20 cellular contexts compared by ENCODE assay signal in genomic region chr16:28097500-28097899, GRCh38. TPM values are rescaled to one million over a fixed set of nuclear protein-coding genes. Genes with fewer than 3 reads are reported as not detected.
DNase-seq lines count a peak whose midpoint lies in the region; ATAC-seq and TF ChIP-seq lines count a peak whose summit lies in the region.
"Had no signal": no experiment of that assay in that cellular context is flagged by ENCODE, and none has a peak within 500 bp of the region (broad histone marks: within the 10 kb centered on the region; RNA-seq: fewer than 3 reads in every experiment).

No MANE protein-coding gene starts in this region.

- peaks cover 8% of the 10 kb centered on the region for H3K79me2 ChIP-seq in osteoblast (ENCODE audit: insufficient read depth, low read length)

- no peaks in the 10 kb centered on the region for H3K4me1 Mint-ChIP-seq in activated CD4-positive, alpha-beta T cell treated with anti-CD3 and anti-CD28 coated beads, Interleukin-2, amount 10 ng/mL, durations not matched to agents 7 days and 5 days
- no peaks in the 10 kb centered on the region for H3K4me1 Mint-ChIP-seq in activated CD4-positive, alpha-beta T cell treated with anti-CD3 and anti-CD28 coated beads, Interleukin-2, amount 10 ng/mL, durations not matched to agents 24 days and 14 days
- H3K4me1 Mint-ChIP-seq in effector memory CD8-positive, alpha-beta T cell (ENCODE audit: low read depth in 2 of 2): peaks cover 0 to 13% of the 10 kb centered on the region in 2 donors
- H3K4me1 Mint-ChIP-seq in activated T-helper 1 cell treated with anti-CD3 and anti-CD28 coated beads, Interleukin-12 subunit alpha, Interleukin-12 subunit beta, Interleukin-2, Interleukin-4 antibody, amounts not matched to agents 30 ng/mL and 10 ng/mL and 1 ng/mL, durations not matched to agents 14 hours and 24 hours and 36 hours (ENCODE audit: low read depth): no peaks in the 10 kb centered on the region
- H3K4me1 Mint-ChIP-seq in HFFc6 (ENCODE audit: low read depth): peaks cover 7% of the 10 kb centered on the region

- H3K4me3 Mint-ChIP-seq in activated CD4-positive, alpha-beta T cell treated with anti-CD3 and anti-CD28 coated beads, Interleukin-2, amount 10 ng/mL, durations not matched to agents 7 days and 5 days: no peak overlapping the region
- H3K4me3 Mint-ChIP-seq in activated CD4-positive, alpha-beta T cell treated with anti-CD3 and anti-CD28 coated beads, Interleukin-2, amount 10 ng/mL, durations not matched to agents 24 days and 14 days: no peak overlapping the region
- H3K4me3 Mint-ChIP-seq in effector memory CD8-positive, alpha-beta T cell: no peak overlapping the region
- no peak overlapping the region for H3K4me3 Mint-ChIP-seq in activated T-helper 1 cell treated with anti-CD3 and anti-CD28 coated beads, Interleukin-12 subunit alpha, Interleukin-12 subunit beta, Interleukin-2, Interleukin-4 antibody, amounts not matched to agents 30 ng/mL and 10 ng/mL and 1 ng/mL, durations not matched to agents 14 hours and 24 hours and 36 hours
- H3K4me3 Mint-ChIP-seq in HFFc6: no peak overlapping the region

- H3K36me3 ChIP-seq in osteoblast (ENCODE audit: insufficient read depth, low read length) (peaks cover 55% of the 10 kb centered on the region), upper lobe of right lung (peaks cover 49% of the 10 kb centered on the region)

- POLR2A ChIA-PET in activated CD4-positive, alpha-beta T cell treated with anti-CD3 and anti-CD28 coated beads, Interleukin-2, amount 10 ng/mL, durations not matched to agents 7 days and 5 days (lab: Charles Lee): no interaction called here

- TF ChIP-seq CTCF in osteoblast (IDR thresholded peaks at IDR 0.05; ENCODE audit: extremely low read depth, low read depth, low read length) (no peak), upper lobe of right lung (IDR thresholded peaks at IDR 0.05) (no peak), HFFc6 (IDR thresholded peaks at IDR 0.05) (no peak)

- H3K27ac ChIP-seq in osteoblast (ENCODE audit: low read depth, low read length) (no peak overlapping the region), upper lobe of right lung (no peak overlapping the region)
- H3K27ac ChIP-seq: 22Rv1, C4-2B had no signal

- CTCF ChIA-PET in activated CD4-positive, alpha-beta T cell treated with anti-CD3 and anti-CD28 coated beads, Interleukin-2, amount 10 ng/mL, durations not matched to agents 7 days and 5 days (lab: Charles Lee): interaction anchor here (2.7 kb wide), 1 partner anchor 121 kb away, joined by 10 read pairs; no protein-coding TSS in a partner anchor

- no peak overlapping the region for H3K4me2 ChIP-seq in osteoblast (ENCODE audit: insufficient read depth, low read length)

- no peaks in the 10 kb centered on the region for H3K27me3 Mint-ChIP-seq in activated CD4-positive, alpha-beta T cell treated with anti-CD3 and anti-CD28 coated beads, Interleukin-2, amount 10 ng/mL, durations not matched to agents 7 days and 5 days
- no peaks in the 10 kb centered on the region for H3K27me3 Mint-ChIP-seq in activated CD4-positive, alpha-beta T cell treated with anti-CD3 and anti-CD28 coated beads, Interleukin-2, amount 10 ng/mL, durations not matched to agents 24 days and 14 days
- no peaks in the 10 kb centered on the region for H3K27me3 Mint-ChIP-seq in effector memory CD8-positive, alpha-beta T cell
- no peaks in the 10 kb centered on the region for H3K27me3 Mint-ChIP-seq in activated T-helper 1 cell treated with anti-CD3 and anti-CD28 coated beads, Interleukin-12 subunit alpha, Interleukin-12 subunit beta, Interleukin-2, Interleukin-4 antibody, amounts not matched to agents 30 ng/mL and 10 ng/mL and 1 ng/mL, durations not matched to agents 14 hours and 24 hours and 36 hours (ENCODE audit: insufficient read depth)
- peaks cover 9% of the 10 kb centered on the region for H3K27me3 Mint-ChIP-seq in HFFc6 (ENCODE audit: insufficient read depth)

- intact Hi-C loops in activated CD4-positive, alpha-beta T cell treated with anti-CD3 and anti-CD28 coated beads, Interleukin-2, amount 10 ng/mL, durations not matched to agents 24 days and 14 days (cut with micrococcal nuclease): no loop called here
- intact Hi-C loops in upper lobe of right lung (cut with DNase I): no loop called here
- intact Hi-C loops in activated T-helper 1 cell treated with anti-CD3 and anti-CD28 coated beads, Interleukin-12 subunit alpha, Interleukin-12 subunit beta, Interleukin-2, Interleukin-4 antibody, amounts not matched to agents 30 ng/mL and 10 ng/mL and 1 ng/mL, durations not matched to agents 14 hours and 24 hours and 36 hours (cut with micrococcal nuclease): no loop called here

- H4K20me1 ChIP-seq in osteoblast (ENCODE audit: insufficient read depth, low read length): peaks cover 15% of the 10 kb centered on the region

- H3K4me3 ChIP-seq in osteoblast (ENCODE audit: insufficient read depth, low read length): no peak overlapping the region
- no peak overlapping the region for H3K4me3 ChIP-seq in upper lobe of right lung

- H3K9me3 Mint-ChIP-seq in activated CD4-positive, alpha-beta T cell treated with anti-CD3 and anti-CD28 coated beads, Interleukin-2, amount 10 ng/mL, durations not matched to agents 7 days and 5 days: no peaks in the 10 kb centered on the region
- H3K9me3 Mint-ChIP-seq in activated CD4-positive, alpha-beta T cell treated with anti-CD3 and anti-CD28 coated beads, Interleukin-2, amount 10 ng/mL, durations not matched to agents 24 days and 14 days: no peaks in the 10 kb centered on the region
- no peaks in the 10 kb centered on the region for H3K9me3 Mint-ChIP-seq in effector memory CD8-positive, alpha-beta T cell
- no peaks in the 10 kb centered on the region for H3K9me3 Mint-ChIP-seq in activated T-helper 1 cell treated with anti-CD3 and anti-CD28 coated beads, Interleukin-12 subunit alpha, Interleukin-12 subunit beta, Interleukin-2, Interleukin-4 antibody, amounts not matched to agents 30 ng/mL and 10 ng/mL and 1 ng/mL, durations not matched to agents 14 hours and 24 hours and 36 hours
- H3K9me3 Mint-ChIP-seq in HFFc6: no peaks in the 10 kb centered on the region

- H3K27me3 ChIP-seq in osteoblast (ENCODE audit: insufficient read depth, low read length) (no peaks in the 10 kb centered on the region), upper lobe of right lung (no peaks in the 10 kb centered on the region)

- H3K36me3 Mint-ChIP-seq in activated CD4-positive, alpha-beta T cell treated with anti-CD3 and anti-CD28 coated beads, Interleukin-2, amount 10 ng/mL, durations not matched to agents 7 days and 5 days (ENCODE audit: low read depth): peaks cover 46% of the 10 kb centered on the region
- peaks cover 50% of the 10 kb centered on the region for H3K36me3 Mint-ChIP-seq in activated CD4-positive, alpha-beta T cell treated with anti-CD3 and anti-CD28 coated beads, Interleukin-2, amount 10 ng/mL, durations not matched to agents 24 days and 14 days (ENCODE audit: low read depth)
- peaks cover 60% of the 10 kb centered on the region for H3K36me3 Mint-ChIP-seq in effector memory CD8-positive, alpha-beta T cell (ENCODE audit: insufficient read depth)
- H3K36me3 Mint-ChIP-seq in activated T-helper 1 cell treated with anti-CD3 and anti-CD28 coated beads, Interleukin-12 subunit alpha, Interleukin-12 subunit beta, Interleukin-2, Interleukin-4 antibody, amounts not matched to agents 30 ng/mL and 10 ng/mL and 1 ng/mL, durations not matched to agents 14 hours and 24 hours and 36 hours (ENCODE audit: low read depth): peaks cover 33% of the 10 kb centered on the region
- peaks cover 6% of the 10 kb centered on the region for H3K36me3 Mint-ChIP-seq in HFFc6 (ENCODE audit: low read depth)

- H3K4me1 ChIP-seq in osteoblast (ENCODE audit: insufficient read depth, low read length) (no peaks in the 10 kb centered on the region), upper lobe of right lung (no peaks in the 10 kb centered on the region)

- no peak for DNase-seq in activated CD4-positive, alpha-beta T cell treated with anti-CD3 and anti-CD28 coated beads, Interleukin-2, amount 10 ng/mL, durations not matched to agents 7 days and 5 days
- DNase-seq in activated CD4-positive, alpha-beta T cell treated with anti-CD3 and anti-CD28 coated beads, Interleukin-2, amount 10 ng/mL, durations not matched to agents 24 days and 14 days: no peak
- DNase-seq in effector memory CD8-positive, alpha-beta T cell: no peak
- DNase-seq in osteoblast (ENCODE audit: insufficient read length, low spot score, missing footprints): peak; percentile 51
- peak; percentile 51 for DNase-seq in upper lobe of right lung
- DNase-seq in activated T-helper 1 cell treated with anti-CD3 and anti-CD28 coated beads, Interleukin-12 subunit alpha, Interleukin-12 subunit beta, Interleukin-2, Interleukin-4 antibody, amounts not matched to agents 30 ng/mL and 10 ng/mL and 1 ng/mL, durations not matched to agents 14 hours and 24 hours and 36 hours (ENCODE audit: low spot score): no peak
- DNase-seq in NCI-H345 (lab: John Stamatoyannopoulos, UW): no peak
- no peak for DNase-seq in HFFc6
- DNase-seq: AML-193, IMR-90, NCI-H1417, NCI-H187, NCI-H2107, NCI-H510A treated with DMSO at 0.1 percent for 48 hours, NCI-H774 had no signal

- peak overlapping the region; percentile 31 for H3K27ac Mint-ChIP-seq in activated CD4-positive, alpha-beta T cell treated with anti-CD3 and anti-CD28 coated beads, Interleukin-2, amount 10 ng/mL, durations not matched to agents 7 days and 5 days
- H3K27ac Mint-ChIP-seq in activated CD4-positive, alpha-beta T cell treated with anti-CD3 and anti-CD28 coated beads, Interleukin-2, amount 10 ng/mL, durations not matched to agents 24 days and 14 days: no peak overlapping the region
- H3K27ac Mint-ChIP-seq in effector memory CD8-positive, alpha-beta T cell: peak overlapping the region; percentile 23 to 72
- H3K27ac Mint-ChIP-seq in activated T-helper 1 cell treated with anti-CD3 and anti-CD28 coated beads, Interleukin-12 subunit alpha, Interleukin-12 subunit beta, Interleukin-2, Interleukin-4 antibody, amounts not matched to agents 30 ng/mL and 10 ng/mL and 1 ng/mL, durations not matched to agents 14 hours and 24 hours and 36 hours: no peak overlapping the region
- no peak overlapping the region for H3K27ac Mint-ChIP-seq in HFFc6

- no peak for ATAC-seq in effector memory CD8-positive, alpha-beta T cell (replicated peaks)
- ATAC-seq in upper lobe of right lung: no peak

- H3K9me3 ChIP-seq in osteoblast (ENCODE audit: low read depth, low read length) (no peaks in the 10 kb centered on the region), upper lobe of right lung (no peaks in the 10 kb centered on the region)

- H2AFZ ChIP-seq in osteoblast (ENCODE audit: low read length): no peak overlapping the region

RNA-seq across cellular contexts. Expression of gene GSG1L, which starts 34.0 kb away (rescaled TPM):
- not detected for total RNA-seq in activated CD4-positive, alpha-beta T cell treated with anti-CD3 and anti-CD28 coated beads, Interleukin-2, amount 10 ng/mL, durations not matched to agents 7 days and 5 days
- total RNA-seq in activated CD4-positive, alpha-beta T cell treated with anti-CD3 and anti-CD28 coated beads, Interleukin-2, amount 10 ng/mL, durations not matched to agents 24 days and 14 days: not detected in 2 replicates
- total RNA-seq in osteoblast (not detected in 2 replicates), upper lobe of right lung (1.6 TPM)
- not detected in 2 replicates for total RNA-seq in activated T-helper 1 cell treated with anti-CD3 and anti-CD28 coated beads, Interleukin-12 subunit alpha, Interleukin-12 subunit beta, Interleukin-2, Interleukin-4 antibody, amounts not matched to agents 30 ng/mL and 10 ng/mL and 1 ng/mL, durations not matched to agents 14 hours and 24 hours and 36 hours
- total RNA-seq in HFFc6 (2021; fragmentation: NEBNext Ultra II Directional; extraction: Animal tissue kit (Norgen Biotek cat#: 25700)): not detected
- total RNA-seq: HT-29, IMR-90, M059J, OCI-LY7 had no signal

Comparison
In these comparisons a context has a peak if more than half of its experiments do, and no peak if none do; other contexts are left out.
1. H3K27ac Mint-ChIP-seq: peak in activated CD4-positive, alpha-beta T cell treated with anti-CD3 and anti-CD28 coated beads, Interleukin-2, amount 10 ng/mL, durations not matched to agents 7 days and 5 days (single experiment) and effector memory CD8-positive, alpha-beta T cell (2 of 2); none in activated CD4-positive, alpha-beta T cell treated with anti-CD3 and anti-CD28 coated beads, Interleukin-2, amount 10 ng/mL, durations not matched to agents 24 days and 14 days (single experiment), activated T-helper 1 cell treated with anti-CD3 and anti-CD28 coated beads, Interleukin-12 subunit alpha, Interleukin-12 subunit beta, Interleukin-2, Interleukin-4 antibody, amounts not matched to agents 30 ng/mL and 10 ng/mL and 1 ng/mL, durations not matched to agents 14 hours and 24 hours and 36 hours (single experiment) and HFFc6 (single experiment).
2. DNase-seq: peak in osteoblast (single experiment) and upper lobe of right lung (single experiment); none in activated CD4-positive, alpha-beta T cell treated with anti-CD3 and anti-CD28 coated beads, Interleukin-2, amount 10 ng/mL, durations not matched to agents 7 days and 5 days (single experiment), activated CD4-positive, alpha-beta T cell treated with anti-CD3 and anti-CD28 coated beads, Interleukin-2, amount 10 ng/mL, durations not matched to agents 24 days and 14 days (single experiment), effector memory CD8-positive, alpha-beta T cell (0 of 3), activated T-helper 1 cell treated with anti-CD3 and anti-CD28 coated beads, Interleukin-12 subunit alpha, Interleukin-12 subunit beta, Interleukin-2, Interleukin-4 antibody, amounts not matched to agents 30 ng/mL and 10 ng/mL and 1 ng/mL, durations not matched to agents 14 hours and 24 hours and 36 hours (single experiment), NCI-H345 (single experiment) and HFFc6 (single experiment).